Comparison of ENCODE assay signal across 9 cellular contexts in genomic region chr6:117976030-117976651, GRCh38.
DNase-seq lines count a peak whose midpoint lies in the region; ATAC-seq and TF ChIP-seq lines count a peak whose summit lies in the region.
"Had no signal": no experiment of that assay in that cellular context is flagged by ENCODE, and none has a peak within 500 bp of the region (broad histone marks: within the 10 kb centered on the region; RNA-seq: fewer than 3 reads in every experiment).

No MANE protein-coding gene starts in this region.

- in situ Hi-C loops in T47D (cut with HindIII; ENCODE audit: low pct_unique_long_range_greater_than_20kb, low sequenced_read_pairs) = no loop called here

- DNase-seq in heart right ventricle (peak in 1 of 2 donors; percentile 17), right cardiac atrium (no peak), HL-60 (ENCODE audit: low read depth in 1 of 2, low spot score in 1 of 2) (peak; percentile 5 to 31), NCI-H526 treated with DMSO at 0.1 percent for 48 hours (lab: John Stamatoyannopoulos, UW) (peak; percentile 44), T47D (ENCODE audit: low read depth in 1 of 2, low spot score in 1 of 2) (peak; percentile 23 to 79), left lobe of liver (ENCODE audit: low spot score) (no peak)
- DNase-seq in activated naive CD8-positive, alpha-beta T cell treated with anti-CD3 and anti-CD28 coated beads for 36 hours = no peak

- peak; percentile 25 to 74 (median 62) for TF ChIP-seq CTCF in heart right ventricle (IDR thresholded peaks at IDR 0.05)
- TF ChIP-seq CTCF in HL-60 (IDR thresholded peaks at IDR 0.05; ENCODE audit: insufficient read depth, low read length) = peak; percentile 51

- ATAC-seq in heart right ventricle (peak in 1 of 8 donors; percentile 28), right cardiac atrium (no peak), left lobe of liver (peak; percentile 74), HG02870 (IDR thresholded peaks at IDR 0.05; ENCODE audit: unreplicated experiment) (no peak)

- WGBS in heart right ventricle, 2 donors = 11 to 13% methylated on average over 2 of the region's 2 CpGs
- 12% methylated on average over 2 of the region's 2 CpGs for WGBS in right cardiac atrium

- no peak overlapping the region for H3K4me3 Mint-ChIP-seq in activated naive CD8-positive, alpha-beta T cell treated with anti-CD3 and anti-CD28 coated beads for 36 hours
- H3K4me3 Mint-ChIP-seq: central memory CD8-positive, alpha-beta T cell had no signal

- H3K36me3 ChIP-seq in heart right ventricle = no peaks in the 10 kb centered on the region

- peaks cover 0 to 6% (median 0%) of the 10 kb centered on the region in 7 donors for H3K27me3 ChIP-seq in heart right ventricle
- H3K27me3 ChIP-seq in right cardiac atrium (ENCODE audit: control insufficient read depth, insufficient read depth) = no peaks in the 10 kb centered on the region
- H3K27me3 ChIP-seq in HL-60 (ENCODE audit: insufficient read depth, poor library complexity, severe bottlenecking) = no peaks in the 10 kb centered on the region

- no peak overlapping the region for H3K27ac Mint-ChIP-seq in activated naive CD8-positive, alpha-beta T cell treated with anti-CD3 and anti-CD28 coated beads for 36 hours

- H3K36me3 Mint-ChIP-seq in activated naive CD8-positive, alpha-beta T cell treated with anti-CD3 and anti-CD28 coated beads for 36 hours = no peaks in the 10 kb centered on the region

- H3K4me1 ChIP-seq in heart right ventricle (peaks cover 0 to 16% (median 0%) of the 10 kb centered on the region in 9 donors), right cardiac atrium (ENCODE audit: control insufficient read depth, insufficient read depth, low read length) (no peaks in the 10 kb centered on the region)

- H3K9me3 ChIP-seq in heart right ventricle (peaks cover 0 to 4% (median 0%) of the 10 kb centered on the region in 11 donors), right cardiac atrium (ENCODE audit: control insufficient read depth, low read length) (no peaks in the 10 kb centered on the region)

- peaks cover 4% of the 10 kb centered on the region for H3K9me3 Mint-ChIP-seq in activated naive CD8-positive, alpha-beta T cell treated with anti-CD3 and anti-CD28 coated beads for 36 hours
- H3K9me3 Mint-ChIP-seq: central memory CD8-positive, alpha-beta T cell had no signal

- H3K27ac ChIP-seq in heart right ventricle (no peak overlapping the region), right cardiac atrium (ENCODE audit: low read length) (no peak overlapping the region), HL-60 (replicated peaks) (no peak overlapping the region)

- H3K4me3 ChIP-seq in heart right ventricle (no peak overlapping the region), right cardiac atrium (ENCODE audit: low read length) (no peak overlapping the region), HL-60 (replicated peaks; ENCODE audit: insufficient read depth, low read length) (no peak overlapping the region)

- H3K27me3 Mint-ChIP-seq in activated naive CD8-positive, alpha-beta T cell treated with anti-CD3 and anti-CD28 coated beads for 36 hours = peaks cover 5% of the 10 kb centered on the region

- no peaks in the 10 kb centered on the region for H3K4me1 Mint-ChIP-seq in activated naive CD8-positive, alpha-beta T cell treated with anti-CD3 and anti-CD28 coated beads for 36 hours
- H3K4me1 Mint-ChIP-seq: central memory CD8-positive, alpha-beta T cell had no signal

- intact Hi-C loops in heart right ventricle (cut with DNase I) (loop anchor here in 9 of 10 donors (2.0 to 10.0 kb wide), 5 partner anchors 285 to 609 kb away; no protein-coding TSS in a partner anchor), right cardiac atrium (cut with DNase I) (loop anchor here in 1 of 4 donors (5.0 kb wide), 1 partner anchor 286 kb away; no protein-coding TSS in a partner anchor)

Comparison
In these comparisons a context has a peak if more than half of its experiments do, and no peak if none do; other contexts are left out.
1. DNase-seq: peak in HL-60 (2 of 2), NCI-H526 treated with DMSO at 0.1 percent for 48 hours (single experiment) and T47D (2 of 2); none in right cardiac atrium (0 of 3), left lobe of liver (single experiment) and activated naive CD8-positive, alpha-beta T cell treated with anti-CD3 and anti-CD28 coated beads for 36 hours (single experiment).